15 cellular contexts compared by ENCODE assay signal in genomic region chr6:165777680-165778079, GRCh38.
"Had no signal": no experiment of that assay in that cellular context is flagged by ENCODE, and none has a peak within 500 bp of the region (broad histone marks: within the 10 kb centered on the region; RNA-seq: fewer than 3 reads in every experiment).

No MANE protein-coding gene starts in this region.

- H3K27ac ChIP-seq: foreskin keratinocyte, sigmoid colon, WERI-Rb-1 had no signal

- H3K4me1 ChIP-seq: foreskin keratinocyte, sigmoid colon had no signal

- H3K9me3 ChIP-seq: sigmoid colon had no signal

- H3K27me3 ChIP-seq: foreskin keratinocyte, sigmoid colon had no signal

- H3K4me3 ChIP-seq: sigmoid colon had no signal

- ATAC-seq: activated T-helper 17 cell treated with anti-CD3 and anti-CD28 coated beads, Interleukin-2, amount 50 U/mL, for 72 hours; esophagus mucosa; foreskin keratinocyte; left lobe of liver; natural killer cell treated with Interleukin-12 subunit alpha and Interleukin-12 subunit beta and Interleukin-15 and Interleukin-18, amount 100 ng/mL, for 72 hours; T-cell had no signal

- H3K36me3 ChIP-seq: sigmoid colon, WERI-Rb-1 had no signal

- DNase-seq: activated CD4-positive, alpha-beta T cell treated with anti-CD3 and anti-CD28 coated beads for 48 hours; activated naive CD4-positive, alpha-beta T cell treated with anti-CD3 and anti-CD28 coated beads for 36 hours; foreskin keratinocyte; head of caudate nucleus; sigmoid colon; stimulated activated CD4-positive, alpha-beta T cell treated with anti-CD3 and anti-CD28 coated beads, Interleukin-2, amount 100 ng/mL, for 24 hours; stimulated activated naive CD4-positive, alpha-beta T cell; substantia nigra; T-cell; T1000; WERI-Rb-1 had no signal
